ENCODE assay signal across 1 cellular context in the genomic region with DNA sequence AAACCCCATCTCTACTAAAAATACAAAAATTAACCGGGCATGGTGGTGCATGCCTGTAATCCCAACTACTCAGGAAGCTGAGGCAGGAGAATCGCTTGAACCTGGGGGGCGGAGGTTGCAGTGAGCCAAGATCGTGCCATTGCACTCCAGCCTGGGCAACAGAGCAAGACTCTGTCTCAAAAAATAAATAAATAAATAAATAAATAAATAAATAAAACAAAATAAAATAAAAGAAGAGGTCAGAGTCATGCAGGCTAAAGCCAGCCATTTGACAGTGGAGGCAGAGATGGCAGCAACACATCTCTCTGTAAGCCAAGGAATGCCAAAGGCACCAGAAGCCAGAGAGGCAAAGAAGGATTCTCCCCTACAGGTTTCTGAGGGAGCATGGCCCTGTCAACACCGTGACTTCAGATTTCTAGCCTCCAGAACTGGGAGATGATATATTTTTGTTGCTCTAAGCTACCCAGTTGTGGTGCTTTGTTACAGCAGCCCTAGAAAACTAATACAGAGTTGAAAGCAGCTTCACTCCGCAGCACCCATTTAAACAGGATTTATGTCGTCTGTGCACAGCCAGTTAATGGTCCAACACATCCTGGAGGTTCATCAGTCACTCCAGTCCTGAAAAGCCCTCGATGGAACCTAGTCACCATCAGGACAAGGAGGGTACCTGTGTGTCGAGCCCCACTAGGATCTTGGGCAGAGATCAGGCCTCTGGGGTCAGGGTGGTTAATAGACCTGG.
TF ChIP-seq lines count a peak whose summit lies in the region.

No MANE protein-coding gene starts in this region.

TF ChIP-seq in HEK293, 187 proteins besides CTCF, POLR2A, EP300 and RAD21 (continued from another document):
- TF ChIP-seq, protein P1, sequence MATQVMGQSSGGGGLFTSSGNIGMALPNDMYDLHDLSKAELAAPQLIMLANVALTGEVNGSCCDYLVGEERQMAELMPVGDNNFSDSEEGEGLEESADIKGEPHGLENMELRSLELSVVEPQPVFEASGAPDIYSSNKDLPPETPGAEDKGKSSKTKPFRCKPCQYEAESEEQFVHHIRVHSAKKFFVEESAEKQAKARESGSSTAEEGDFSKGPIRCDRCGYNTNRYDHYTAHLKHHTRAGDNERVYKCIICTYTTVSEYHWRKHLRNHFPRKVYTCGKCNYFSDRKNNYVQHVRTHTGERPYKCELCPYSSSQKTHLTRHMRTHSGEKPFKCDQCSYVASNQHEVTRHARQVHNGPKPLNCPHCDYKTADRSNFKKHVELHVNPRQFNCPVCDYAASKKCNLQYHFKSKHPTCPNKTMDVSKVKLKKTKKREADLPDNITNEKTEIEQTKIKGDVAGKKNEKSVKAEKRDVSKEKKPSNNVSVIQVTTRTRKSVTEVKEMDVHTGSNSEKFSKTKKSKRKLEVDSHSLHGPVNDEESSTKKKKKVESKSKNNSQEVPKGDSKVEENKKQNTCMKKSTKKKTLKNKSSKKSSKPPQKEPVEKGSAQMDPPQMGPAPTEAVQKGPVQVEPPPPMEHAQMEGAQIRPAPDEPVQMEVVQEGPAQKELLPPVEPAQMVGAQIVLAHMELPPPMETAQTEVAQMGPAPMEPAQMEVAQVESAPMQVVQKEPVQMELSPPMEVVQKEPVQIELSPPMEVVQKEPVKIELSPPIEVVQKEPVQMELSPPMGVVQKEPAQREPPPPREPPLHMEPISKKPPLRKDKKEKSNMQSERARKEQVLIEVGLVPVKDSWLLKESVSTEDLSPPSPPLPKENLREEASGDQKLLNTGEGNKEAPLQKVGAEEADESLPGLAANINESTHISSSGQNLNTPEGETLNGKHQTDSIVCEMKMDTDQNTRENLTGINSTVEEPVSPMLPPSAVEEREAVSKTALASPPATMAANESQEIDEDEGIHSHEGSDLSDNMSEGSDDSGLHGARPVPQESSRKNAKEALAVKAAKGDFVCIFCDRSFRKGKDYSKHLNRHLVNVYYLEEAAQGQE (tag by site-specific recombination; IDR thresholded peaks at IDR 0.05): peak; percentile 44; the same call in 1 of the 2 replicates
- 0 out of 2 replicates have a peak, but pooled peaks have one; percentile 28 for TF ChIP-seq ZNF266 (tag by site-specific recombination; IDR thresholded peaks at IDR 0.05; ENCODE audit: low read depth)
- TF ChIP-seq ZNF560 (tag by site-specific recombination; IDR thresholded peaks at IDR 0.05; ENCODE audit: borderline replicate concordance): 0 out of 2 replicates have a peak, but pooled peaks have one; percentile 24
- TF ChIP-seq ZNF555 (tag by site-specific recombination; conservative IDR thresholded peaks at IDR 0.05): peak; percentile 39
- TF ChIP-seq ZNF394 (tag by site-specific recombination; IDR thresholded peaks at IDR 0.05; ENCODE audit: borderline replicate concordance): peak; percentile 78; the same call in 1 of the 2 replicates
- peak; percentile 69 for TF ChIP-seq ZNF518A (tag by site-specific recombination; conservative IDR thresholded peaks at IDR 0.05; ENCODE audit: low read depth)
- TF ChIP-seq, protein P2, sequence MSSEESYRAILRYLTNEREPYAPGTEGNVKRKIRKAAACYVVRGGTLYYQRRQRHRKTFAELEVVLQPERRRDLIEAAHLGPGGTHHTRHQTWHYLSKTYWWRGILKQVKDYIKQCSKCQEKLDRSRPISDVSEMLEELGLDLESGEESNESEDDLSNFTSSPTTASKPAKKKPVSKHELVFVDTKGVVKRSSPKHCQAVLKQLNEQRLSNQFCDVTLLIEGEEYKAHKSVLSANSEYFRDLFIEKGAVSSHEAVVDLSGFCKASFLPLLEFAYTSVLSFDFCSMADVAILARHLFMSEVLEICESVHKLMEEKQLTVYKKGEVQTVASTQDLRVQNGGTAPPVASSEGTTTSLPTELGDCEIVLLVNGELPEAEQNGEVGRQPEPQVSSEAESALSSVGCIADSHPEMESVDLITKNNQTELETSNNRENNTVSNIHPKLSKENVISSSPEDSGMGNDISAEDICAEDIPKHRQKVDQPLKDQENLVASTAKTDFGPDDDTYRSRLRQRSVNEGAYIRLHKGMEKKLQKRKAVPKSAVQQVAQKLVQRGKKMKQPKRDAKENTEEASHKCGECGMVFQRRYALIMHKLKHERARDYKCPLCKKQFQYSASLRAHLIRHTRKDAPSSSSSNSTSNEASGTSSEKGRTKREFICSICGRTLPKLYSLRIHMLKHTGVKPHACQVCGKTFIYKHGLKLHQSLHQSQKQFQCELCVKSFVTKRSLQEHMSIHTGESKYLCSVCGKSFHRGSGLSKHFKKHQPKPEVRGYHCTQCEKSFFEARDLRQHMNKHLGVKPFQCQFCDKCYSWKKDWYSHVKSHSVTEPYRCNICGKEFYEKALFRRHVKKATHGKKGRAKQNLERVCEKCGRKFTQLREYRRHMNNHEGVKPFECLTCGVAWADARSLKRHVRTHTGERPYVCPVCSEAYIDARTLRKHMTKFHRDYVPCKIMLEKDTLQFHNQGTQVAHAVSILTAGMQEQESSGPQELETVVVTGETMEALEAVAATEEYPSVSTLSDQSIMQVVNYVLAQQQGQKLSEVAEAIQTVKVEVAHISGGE (tag by site-specific recombination; conservative IDR thresholded peaks at IDR 0.05; ENCODE audit: low read depth): peak; percentile 50; the same call in 1 of the 2 replicates
- peak; percentile 69; the same call in 1 of the 2 replicates for TF ChIP-seq ZNF140 (tag by site-specific recombination; IDR thresholded peaks at IDR 0.05)
- peak; percentile 37; the same call in 1 of the 2 replicates for TF ChIP-seq ZNF623 (tag by site-specific recombination; IDR thresholded peaks at IDR 0.05)
